10 cellular contexts compared by ENCODE assay signal in the genomic region with DNA sequence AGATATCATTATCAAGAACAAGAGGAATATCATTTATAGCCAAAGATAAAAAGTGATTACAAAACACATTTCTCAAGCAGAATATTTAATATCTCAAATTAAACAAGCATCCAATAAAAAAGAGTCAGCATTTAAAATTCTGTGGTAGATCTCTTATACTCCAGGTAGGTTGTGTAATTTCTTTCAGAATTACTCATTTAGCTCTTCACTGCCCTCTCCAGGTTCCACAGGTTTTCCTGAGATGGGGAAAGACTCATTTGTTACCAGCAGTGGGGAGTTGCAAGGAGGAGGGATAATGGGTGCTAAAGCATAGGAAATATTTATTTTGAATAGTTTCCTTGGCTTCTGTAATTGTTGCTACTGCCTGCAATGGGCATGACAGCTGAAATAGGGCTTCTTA.
A peak's percentile ranks its signal among the peaks of the same experiment; 100 is the strongest.
DNase-seq lines count a peak whose midpoint lies in the region; ATAC-seq, FAIRE-seq and TF ChIP-seq lines count a peak whose summit lies in the region.
"Had no signal": no experiment of that assay in that cellular context is flagged by ENCODE, and none has a peak within 500 bp of the region (broad histone marks: within the 10 kb centered on the region; RNA-seq: fewer than 3 reads in every experiment).

No MANE protein-coding gene starts in this region.

- ATAC-seq in A549 (peak; percentile 68 to 76; a peak in 3 of 6 replicates), WTC11 (peak; percentile 71)

- H3K9me3 Mint-ChIP-seq in WTC11 (peaks cover 5% of the 10 kb centered on the region; the same call in 1 of the 2 replicates), mesothelial cell of epicardium (peaks cover 11% of the 10 kb centered on the region)

- CTCF ChIA-PET in A549 (lab: Yijun Ruan, JAX): interaction anchor here (0.9 to 3.8 kb wide), 14 partner anchors 14 to 652 kb away, joined by 3 to 33 read pairs (median 4); a partner anchor contains a TSS
- CTCF ChIA-PET in WTC11 (lab: Charles Lee): interaction anchor here (0.6 to 4.2 kb wide), 11 partner anchors 10 to 207 kb away, joined by 3 to 45 read pairs (median 3); a partner anchor contains a TSS

- peaks cover under 1% of the 10 kb centered on the region; the same call in 1 of the 2 replicates for H3K27me3 Mint-ChIP-seq in WTC11 (ENCODE audit: low read depth)
- H3K27me3 Mint-ChIP-seq in mesothelial cell of epicardium (ENCODE audit: low read depth): no peaks in the 10 kb centered on the region

- H3K4me2 ChIP-seq in A549: no peak overlapping the region

- FAIRE-seq in A549 (lab: Jason Lieb, UNC) (no peak), kidney (lab: Jason Lieb, UNC) (peak; percentile 87), D721Med (lab: Jason Lieb, UNC) (no peak)

- TF ChIP-seq RAD21 in A549 (conservative IDR thresholded peaks at IDR 0.05 in 1 of 2, IDR thresholded peaks at IDR 0.05 in 1 of 2): peak; percentile 36 to 37; a peak in 3 of 5 replicates

- intact Hi-C loops in kidney (cut with DNase I): no loop called here

- H3K36me3 ChIP-seq in kidney (ENCODE audit: control insufficient read depth in 1 of 2, insufficient read depth in 2 of 2, low read length in 2 of 2): no peaks in the 10 kb centered on the region

- H3K27ac Mint-ChIP-seq in WTC11 (no peak overlapping the region), mesothelial cell of epicardium (no peak overlapping the region)

- H3K4me3 ChIP-seq in A549 (no peak overlapping the region), kidney (ENCODE audit: low read length in 2 of 2) (no peak overlapping the region)

- no peak overlapping the region for H3K4me3 Mint-ChIP-seq in WTC11
- H3K4me3 Mint-ChIP-seq in mesothelial cell of epicardium: no peak overlapping the region

- 0 out of 3 replicates have a peak, but pooled peaks cover 3% of the 10 kb centered on the region for H3K9me3 ChIP-seq in A549
- H3K9me3 ChIP-seq in kidney (ENCODE audit: control insufficient read depth in 1 of 2, low read length in 2 of 2): no peaks in the 10 kb centered on the region

- H3K27ac ChIP-seq in A549 (no peak overlapping the region), kidney (ENCODE audit: low read depth in 2 of 2, low read length in 2 of 2) (no peak overlapping the region)

- H3K36me3 Mint-ChIP-seq in WTC11 (no peaks in the 10 kb centered on the region), mesothelial cell of epicardium (peaks cover 2% of the 10 kb centered on the region)

- POLR2A ChIA-PET in A549 (lab: Yijun Ruan, JAX): interaction anchor here (1.0 to 1.6 kb wide), 2 partner anchors 84 to 193 kb away, joined by 3 to 5 read pairs; a partner anchor contains a TSS
- POLR2A ChIA-PET in WTC11 (lab: Charles Lee): interaction anchor here (0.7 kb wide), 1 partner anchor 14 kb away, joined by 3 read pairs; no protein-coding TSS in a partner anchor

- no peak for TF ChIP-seq EP300 in A549 (IDR thresholded peaks at IDR 0.05)

- TF ChIP-seq POLR2A in A549 (IDR thresholded peaks at IDR 0.05; ENCODE audit: low read length): no peak

- TF ChIP-seq CTCF in A549 (IDR thresholded peaks at IDR 0.05) (peak; percentile 40), WTC11 (IDR thresholded peaks at IDR 0.05) (no peak), kidney (IDR thresholded peaks at IDR 0.05; ENCODE audit: borderline replicate concordance, extremely low read depth, insufficient read depth) (peak; percentile 51), mesothelial cell of epicardium (IDR thresholded peaks at IDR 0.05; ENCODE audit: unreplicated experiment) (no peak), D721Med (IDR thresholded peaks at IDR 0.05; ENCODE audit: insufficient read depth, missing control alignments) (no peak)

- in situ Hi-C loops in G401 (cut with HindIII; ENCODE audit: low sequenced_read_pairs): no loop called here

- DNase-seq in A549 (ENCODE audit: low read depth in 1 of 2, low spot score in 1 of 2) (peak; percentile 20), G401 (ENCODE audit: low spot score) (peak; percentile 83), WTC11 (ENCODE audit: low spot score) (no peak), kidney (no peak), mesothelial cell of epicardium (ENCODE audit: low spot score in 2 of 2, unreplicated experiment in 2 of 2) (no peak), RPMI8226 (no peak), D721Med (ENCODE audit: insufficient read length, low spot score) (no peak), GOT3 (lab: John Stamatoyannopoulos, UW) (no peak)
- DNase-seq: activated gamma-delta T cell; stimulated activated CD4-positive, alpha-beta T cell treated with anti-CD3 and anti-CD28 coated beads, Interleukin-4, amount 100 ng/mL, for 1 hour had no signal

- peaks cover 14% of the 10 kb centered on the region for H3K4me1 Mint-ChIP-seq in WTC11
- peaks cover 7% of the 10 kb centered on the region for H3K4me1 Mint-ChIP-seq in mesothelial cell of epicardium

- no peaks in the 10 kb centered on the region for H3K4me1 ChIP-seq in A549
- H3K4me1 ChIP-seq in kidney (ENCODE audit: control insufficient read depth in 1 of 2, insufficient read depth in 1 of 2, low read depth in 1 of 2, low read length in 2 of 2): no peaks in the 10 kb centered on the region

- H3K9ac ChIP-seq in kidney (ENCODE audit: low read length in 2 of 2): no peak overlapping the region

TF ChIP-seq in A549, 52 proteins besides CTCF, POLR2A, EP300 and RAD21:
- TF ChIP-seq TP53 (CRISPR knock-in tag; IDR thresholded peaks at IDR 0.05) (no peak), FOSL2 (IDR thresholded peaks at IDR 0.05) (no peak), FOSL2 (CRISPR knock-in tag; IDR thresholded peaks at IDR 0.05) (no peak), HOXA7 (CRISPR knock-in tag; IDR thresholded peaks at IDR 0.05) (no peak), HDAC2 (IDR thresholded peaks at IDR 0.05) (no peak), MAFK (IDR thresholded peaks at IDR 0.05; ENCODE audit: partially characterized antibody) (peak; percentile 6), SMC3 (IDR thresholded peaks at IDR 0.05) (peak; percentile 41), RARB (CRISPR knock-in tag; IDR thresholded peaks at IDR 0.05) (no peak), PHF8 (IDR thresholded peaks at IDR 0.05; ENCODE audit: borderline replicate concordance, low read depth) (no peak), JUNB (IDR thresholded peaks at IDR 0.05) (no peak), NR3C1 (IDR thresholded peaks at IDR 0.05) (no peak), SREBF2 (IDR thresholded peaks at IDR 0.05) (no peak), HOXB13 (CRISPR knock-in tag; IDR thresholded peaks at IDR 0.05; ENCODE audit: low read depth) (no peak)
- TF ChIP-seq, protein P1, sequence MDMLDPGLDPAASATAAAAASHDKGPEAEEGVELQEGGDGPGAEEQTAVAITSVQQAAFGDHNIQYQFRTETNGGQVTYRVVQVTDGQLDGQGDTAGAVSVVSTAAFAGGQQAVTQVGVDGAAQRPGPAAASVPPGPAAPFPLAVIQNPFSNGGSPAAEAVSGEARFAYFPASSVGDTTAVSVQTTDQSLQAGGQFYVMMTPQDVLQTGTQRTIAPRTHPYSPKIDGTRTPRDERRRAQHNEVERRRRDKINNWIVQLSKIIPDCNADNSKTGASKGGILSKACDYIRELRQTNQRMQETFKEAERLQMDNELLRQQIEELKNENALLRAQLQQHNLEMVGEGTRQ (IDR thresholded peaks at IDR 0.05): no peak
- TF ChIP-seq, protein P2, sequence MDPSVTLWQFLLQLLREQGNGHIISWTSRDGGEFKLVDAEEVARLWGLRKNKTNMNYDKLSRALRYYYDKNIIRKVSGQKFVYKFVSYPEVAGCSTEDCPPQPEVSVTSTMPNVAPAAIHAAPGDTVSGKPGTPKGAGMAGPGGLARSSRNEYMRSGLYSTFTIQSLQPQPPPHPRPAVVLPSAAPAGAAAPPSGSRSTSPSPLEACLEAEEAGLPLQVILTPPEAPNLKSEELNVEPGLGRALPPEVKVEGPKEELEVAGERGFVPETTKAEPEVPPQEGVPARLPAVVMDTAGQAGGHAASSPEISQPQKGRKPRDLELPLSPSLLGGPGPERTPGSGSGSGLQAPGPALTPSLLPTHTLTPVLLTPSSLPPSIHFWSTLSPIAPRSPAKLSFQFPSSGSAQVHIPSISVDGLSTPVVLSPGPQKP (IDR thresholded peaks at IDR 0.05; ENCODE audit: low read depth, low read length): no peak

TF ChIP-seq in WTC11, 78 proteins besides CTCF, POLR2A, EP300 and RAD21 (continues in another document):
- TF ChIP-seq, protein P3, sequence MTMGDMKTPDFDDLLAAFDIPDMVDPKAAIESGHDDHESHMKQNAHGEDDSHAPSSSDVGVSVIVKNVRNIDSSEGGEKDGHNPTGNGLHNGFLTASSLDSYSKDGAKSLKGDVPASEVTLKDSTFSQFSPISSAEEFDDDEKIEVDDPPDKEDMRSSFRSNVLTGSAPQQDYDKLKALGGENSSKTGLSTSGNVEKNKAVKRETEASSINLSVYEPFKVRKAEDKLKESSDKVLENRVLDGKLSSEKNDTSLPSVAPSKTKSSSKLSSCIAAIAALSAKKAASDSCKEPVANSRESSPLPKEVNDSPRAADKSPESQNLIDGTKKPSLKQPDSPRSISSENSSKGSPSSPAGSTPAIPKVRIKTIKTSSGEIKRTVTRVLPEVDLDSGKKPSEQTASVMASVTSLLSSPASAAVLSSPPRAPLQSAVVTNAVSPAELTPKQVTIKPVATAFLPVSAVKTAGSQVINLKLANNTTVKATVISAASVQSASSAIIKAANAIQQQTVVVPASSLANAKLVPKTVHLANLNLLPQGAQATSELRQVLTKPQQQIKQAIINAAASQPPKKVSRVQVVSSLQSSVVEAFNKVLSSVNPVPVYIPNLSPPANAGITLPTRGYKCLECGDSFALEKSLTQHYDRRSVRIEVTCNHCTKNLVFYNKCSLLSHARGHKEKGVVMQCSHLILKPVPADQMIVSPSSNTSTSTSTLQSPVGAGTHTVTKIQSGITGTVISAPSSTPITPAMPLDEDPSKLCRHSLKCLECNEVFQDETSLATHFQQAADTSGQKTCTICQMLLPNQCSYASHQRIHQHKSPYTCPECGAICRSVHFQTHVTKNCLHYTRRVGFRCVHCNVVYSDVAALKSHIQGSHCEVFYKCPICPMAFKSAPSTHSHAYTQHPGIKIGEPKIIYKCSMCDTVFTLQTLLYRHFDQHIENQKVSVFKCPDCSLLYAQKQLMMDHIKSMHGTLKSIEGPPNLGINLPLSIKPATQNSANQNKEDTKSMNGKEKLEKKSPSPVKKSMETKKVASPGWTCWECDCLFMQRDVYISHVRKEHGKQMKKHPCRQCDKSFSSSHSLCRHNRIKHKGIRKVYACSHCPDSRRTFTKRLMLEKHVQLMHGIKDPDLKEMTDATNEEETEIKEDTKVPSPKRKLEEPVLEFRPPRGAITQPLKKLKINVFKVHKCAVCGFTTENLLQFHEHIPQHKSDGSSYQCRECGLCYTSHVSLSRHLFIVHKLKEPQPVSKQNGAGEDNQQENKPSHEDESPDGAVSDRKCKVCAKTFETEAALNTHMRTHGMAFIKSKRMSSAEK (CRISPR knock-in tag; IDR thresholded peaks at IDR 0.05; ENCODE audit: borderline replicate concordance): no peak

Comparison
In these comparisons a context has a peak if more than half of its experiments do, and no peak if none do; other contexts are left out.
1. DNase-seq: peak in A549 (2 of 2) and G401 (single experiment); none in WTC11 (single experiment), kidney (single experiment), mesothelial cell of epicardium (0 of 2), RPMI8226 (single experiment), D721Med (single experiment) and GOT3 (single experiment).
2. CTCF ChIP-seq: peak in A549 (single experiment) and kidney (single experiment); none in WTC11 (single experiment), mesothelial cell of epicardium (single experiment) and D721Med (single experiment).